Comparison of ENCODE assay signal across 1 cellular context in genomic region chr1:232950197-232950918, GRCh38.
TF ChIP-seq lines count a peak whose summit lies in the region.

A gene with protein sequence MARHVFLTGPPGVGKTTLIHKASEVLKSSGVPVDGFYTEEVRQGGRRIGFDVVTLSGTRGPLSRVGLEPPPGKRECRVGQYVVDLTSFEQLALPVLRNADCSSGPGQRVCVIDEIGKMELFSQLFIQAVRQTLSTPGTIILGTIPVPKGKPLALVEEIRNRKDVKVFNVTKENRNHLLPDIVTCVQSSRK (plus strand): TSS chr1:232950611. CDS start chr1:232950711, 100 bp downstream.

TF ChIP-seq in HEK293, 187 proteins besides CTCF, POLR2A, EP300 and RAD21 (continued from another document and continues in another):
- TF ChIP-seq ZNF214 (tag by site-specific recombination; IDR thresholded peaks at IDR 0.05; ENCODE audit: borderline replicate concordance) (no peak), ZNF792 (tag by site-specific recombination; IDR thresholded peaks at IDR 0.05) (no peak), ZNF148 (tag by site-specific recombination; IDR thresholded peaks at IDR 0.05; ENCODE audit: borderline replicate concordance) (no peak), ZNF221 (tag by site-specific recombination; IDR thresholded peaks at IDR 0.05; ENCODE audit: borderline replicate concordance) (no peak), ZNF354C (tag by site-specific recombination; IDR thresholded peaks at IDR 0.05; ENCODE audit: borderline replicate concordance, low read depth) (no peak), ZNF174 (tag by site-specific recombination; IDR thresholded peaks at IDR 0.05) (no peak), ZNF404 (tag by site-specific recombination; IDR thresholded peaks at IDR 0.05) (no peak), ZNF677 (tag by site-specific recombination; IDR thresholded peaks at IDR 0.05) (no peak), YY1 (tag by site-specific recombination; IDR thresholded peaks at IDR 0.05) (peak; percentile 79), ZNF777 (tag by site-specific recombination; IDR thresholded peaks at IDR 0.05; ENCODE audit: borderline replicate concordance) (no peak), BCL11A (tag by site-specific recombination; IDR thresholded peaks at IDR 0.05; ENCODE audit: low read depth) (peak; percentile 95), ZNF529 (tag by site-specific recombination; IDR thresholded peaks at IDR 0.05; ENCODE audit: insufficient replicate concordance) (no peak), ZNF555 (tag by site-specific recombination; conservative IDR thresholded peaks at IDR 0.05) (no peak), KLF8 (tag by site-specific recombination; IDR thresholded peaks at IDR 0.05) (peak; percentile 58), ZNF341 (tag by site-specific recombination; IDR thresholded peaks at IDR 0.05; ENCODE audit: low read depth) (no peak), SALL2 (tag by site-specific recombination; IDR thresholded peaks at IDR 0.05; ENCODE audit: borderline replicate concordance) (no peak), ZNF549 (tag by site-specific recombination; IDR thresholded peaks at IDR 0.05) (no peak), KLF9 (tag by site-specific recombination; IDR thresholded peaks at IDR 0.05; ENCODE audit: low read depth) (peak; percentile 95), HOXA7 (CRISPR knock-in tag; IDR thresholded peaks at IDR 0.05; ENCODE audit: borderline replicate concordance) (no peak), ZNF155 (tag by site-specific recombination; IDR thresholded peaks at IDR 0.05) (no peak), ZNF132 (tag by site-specific recombination; IDR thresholded peaks at IDR 0.05; ENCODE audit: borderline replicate concordance) (no peak), RBAK (tag by site-specific recombination; IDR thresholded peaks at IDR 0.05) (no peak), ZNF138 (tag by site-specific recombination; IDR thresholded peaks at IDR 0.05; ENCODE audit: borderline replicate concordance) (no peak), AEBP2 (tag by site-specific recombination; IDR thresholded peaks at IDR 0.05; ENCODE audit: borderline replicate concordance) (no peak), ZNF571 (tag by site-specific recombination; IDR thresholded peaks at IDR 0.05) (no peak), ZBTB1 (tag by site-specific recombination; IDR thresholded peaks at IDR 0.05) (no peak), GLIS2 (tag by site-specific recombination; IDR thresholded peaks at IDR 0.05) (peak; percentile 83), SCRT1 (tag by site-specific recombination; IDR thresholded peaks at IDR 0.05; ENCODE audit: borderline replicate concordance) (no peak), ZNF311 (tag by site-specific recombination; IDR thresholded peaks at IDR 0.05; ENCODE audit: borderline replicate concordance) (no peak), SP7 (tag by site-specific recombination; IDR thresholded peaks at IDR 0.05) (peak; percentile 70), TCF7L2 (IDR thresholded peaks at IDR 0.05; ENCODE audit: borderline replicate concordance, low read depth, low read length) (no peak), ZNF2 (tag by site-specific recombination; IDR thresholded peaks at IDR 0.05) (no peak; the same call in 1 of the 2 replicates), ZNF768 (tag by site-specific recombination; IDR thresholded peaks at IDR 0.05) (no peak), ZNF223 (tag by site-specific recombination; IDR thresholded peaks at IDR 0.05) (no peak), ZNF664 (tag by site-specific recombination; IDR thresholded peaks at IDR 0.05) (no peak), KLF1 (tag by site-specific recombination; IDR thresholded peaks at IDR 0.05) (peak; percentile 75), SCRT2 (tag by site-specific recombination; IDR thresholded peaks at IDR 0.05) (no peak), GLI2 (tag by site-specific recombination; IDR thresholded peaks at IDR 0.05; ENCODE audit: borderline replicate concordance, low read depth) (no peak), ZFP41 (tag by site-specific recombination; IDR thresholded peaks at IDR 0.05; ENCODE audit: borderline replicate concordance) (no peak), ZSCAN16 (tag by site-specific recombination; IDR thresholded peaks at IDR 0.05) (no peak), OVOL3 (tag by site-specific recombination; IDR thresholded peaks at IDR 0.05) (no peak), WT1 (tag by site-specific recombination; IDR thresholded peaks at IDR 0.05) (0 out of 2 replicates have a peak, but pooled peaks have one; percentile 9)
- TF ChIP-seq, protein P1, sequence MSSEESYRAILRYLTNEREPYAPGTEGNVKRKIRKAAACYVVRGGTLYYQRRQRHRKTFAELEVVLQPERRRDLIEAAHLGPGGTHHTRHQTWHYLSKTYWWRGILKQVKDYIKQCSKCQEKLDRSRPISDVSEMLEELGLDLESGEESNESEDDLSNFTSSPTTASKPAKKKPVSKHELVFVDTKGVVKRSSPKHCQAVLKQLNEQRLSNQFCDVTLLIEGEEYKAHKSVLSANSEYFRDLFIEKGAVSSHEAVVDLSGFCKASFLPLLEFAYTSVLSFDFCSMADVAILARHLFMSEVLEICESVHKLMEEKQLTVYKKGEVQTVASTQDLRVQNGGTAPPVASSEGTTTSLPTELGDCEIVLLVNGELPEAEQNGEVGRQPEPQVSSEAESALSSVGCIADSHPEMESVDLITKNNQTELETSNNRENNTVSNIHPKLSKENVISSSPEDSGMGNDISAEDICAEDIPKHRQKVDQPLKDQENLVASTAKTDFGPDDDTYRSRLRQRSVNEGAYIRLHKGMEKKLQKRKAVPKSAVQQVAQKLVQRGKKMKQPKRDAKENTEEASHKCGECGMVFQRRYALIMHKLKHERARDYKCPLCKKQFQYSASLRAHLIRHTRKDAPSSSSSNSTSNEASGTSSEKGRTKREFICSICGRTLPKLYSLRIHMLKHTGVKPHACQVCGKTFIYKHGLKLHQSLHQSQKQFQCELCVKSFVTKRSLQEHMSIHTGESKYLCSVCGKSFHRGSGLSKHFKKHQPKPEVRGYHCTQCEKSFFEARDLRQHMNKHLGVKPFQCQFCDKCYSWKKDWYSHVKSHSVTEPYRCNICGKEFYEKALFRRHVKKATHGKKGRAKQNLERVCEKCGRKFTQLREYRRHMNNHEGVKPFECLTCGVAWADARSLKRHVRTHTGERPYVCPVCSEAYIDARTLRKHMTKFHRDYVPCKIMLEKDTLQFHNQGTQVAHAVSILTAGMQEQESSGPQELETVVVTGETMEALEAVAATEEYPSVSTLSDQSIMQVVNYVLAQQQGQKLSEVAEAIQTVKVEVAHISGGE (tag by site-specific recombination; conservative IDR thresholded peaks at IDR 0.05; ENCODE audit: low read depth), result peak; percentile 36
- TF ChIP-seq, protein P2, sequence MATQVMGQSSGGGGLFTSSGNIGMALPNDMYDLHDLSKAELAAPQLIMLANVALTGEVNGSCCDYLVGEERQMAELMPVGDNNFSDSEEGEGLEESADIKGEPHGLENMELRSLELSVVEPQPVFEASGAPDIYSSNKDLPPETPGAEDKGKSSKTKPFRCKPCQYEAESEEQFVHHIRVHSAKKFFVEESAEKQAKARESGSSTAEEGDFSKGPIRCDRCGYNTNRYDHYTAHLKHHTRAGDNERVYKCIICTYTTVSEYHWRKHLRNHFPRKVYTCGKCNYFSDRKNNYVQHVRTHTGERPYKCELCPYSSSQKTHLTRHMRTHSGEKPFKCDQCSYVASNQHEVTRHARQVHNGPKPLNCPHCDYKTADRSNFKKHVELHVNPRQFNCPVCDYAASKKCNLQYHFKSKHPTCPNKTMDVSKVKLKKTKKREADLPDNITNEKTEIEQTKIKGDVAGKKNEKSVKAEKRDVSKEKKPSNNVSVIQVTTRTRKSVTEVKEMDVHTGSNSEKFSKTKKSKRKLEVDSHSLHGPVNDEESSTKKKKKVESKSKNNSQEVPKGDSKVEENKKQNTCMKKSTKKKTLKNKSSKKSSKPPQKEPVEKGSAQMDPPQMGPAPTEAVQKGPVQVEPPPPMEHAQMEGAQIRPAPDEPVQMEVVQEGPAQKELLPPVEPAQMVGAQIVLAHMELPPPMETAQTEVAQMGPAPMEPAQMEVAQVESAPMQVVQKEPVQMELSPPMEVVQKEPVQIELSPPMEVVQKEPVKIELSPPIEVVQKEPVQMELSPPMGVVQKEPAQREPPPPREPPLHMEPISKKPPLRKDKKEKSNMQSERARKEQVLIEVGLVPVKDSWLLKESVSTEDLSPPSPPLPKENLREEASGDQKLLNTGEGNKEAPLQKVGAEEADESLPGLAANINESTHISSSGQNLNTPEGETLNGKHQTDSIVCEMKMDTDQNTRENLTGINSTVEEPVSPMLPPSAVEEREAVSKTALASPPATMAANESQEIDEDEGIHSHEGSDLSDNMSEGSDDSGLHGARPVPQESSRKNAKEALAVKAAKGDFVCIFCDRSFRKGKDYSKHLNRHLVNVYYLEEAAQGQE (tag by site-specific recombination; IDR thresholded peaks at IDR 0.05), result no peak
- TF ChIP-seq, protein P3, sequence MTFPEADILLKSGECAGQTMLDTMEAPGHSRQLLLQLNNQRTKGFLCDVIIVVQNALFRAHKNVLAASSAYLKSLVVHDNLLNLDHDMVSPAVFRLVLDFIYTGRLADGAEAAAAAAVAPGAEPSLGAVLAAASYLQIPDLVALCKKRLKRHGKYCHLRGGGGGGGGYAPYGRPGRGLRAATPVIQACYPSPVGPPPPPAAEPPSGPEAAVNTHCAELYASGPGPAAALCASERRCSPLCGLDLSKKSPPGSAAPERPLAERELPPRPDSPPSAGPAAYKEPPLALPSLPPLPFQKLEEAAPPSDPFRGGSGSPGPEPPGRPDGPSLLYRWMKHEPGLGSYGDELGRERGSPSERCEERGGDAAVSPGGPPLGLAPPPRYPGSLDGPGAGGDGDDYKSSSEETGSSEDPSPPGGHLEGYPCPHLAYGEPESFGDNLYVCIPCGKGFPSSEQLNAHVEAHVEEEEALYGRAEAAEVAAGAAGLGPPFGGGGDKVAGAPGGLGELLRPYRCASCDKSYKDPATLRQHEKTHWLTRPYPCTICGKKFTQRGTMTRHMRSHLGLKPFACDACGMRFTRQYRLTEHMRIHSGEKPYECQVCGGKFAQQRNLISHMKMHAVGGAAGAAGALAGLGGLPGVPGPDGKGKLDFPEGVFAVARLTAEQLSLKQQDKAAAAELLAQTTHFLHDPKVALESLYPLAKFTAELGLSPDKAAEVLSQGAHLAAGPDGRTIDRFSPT (tag by site-specific recombination; IDR thresholded peaks at IDR 0.05), result no peak
- TF ChIP-seq, protein P4, sequence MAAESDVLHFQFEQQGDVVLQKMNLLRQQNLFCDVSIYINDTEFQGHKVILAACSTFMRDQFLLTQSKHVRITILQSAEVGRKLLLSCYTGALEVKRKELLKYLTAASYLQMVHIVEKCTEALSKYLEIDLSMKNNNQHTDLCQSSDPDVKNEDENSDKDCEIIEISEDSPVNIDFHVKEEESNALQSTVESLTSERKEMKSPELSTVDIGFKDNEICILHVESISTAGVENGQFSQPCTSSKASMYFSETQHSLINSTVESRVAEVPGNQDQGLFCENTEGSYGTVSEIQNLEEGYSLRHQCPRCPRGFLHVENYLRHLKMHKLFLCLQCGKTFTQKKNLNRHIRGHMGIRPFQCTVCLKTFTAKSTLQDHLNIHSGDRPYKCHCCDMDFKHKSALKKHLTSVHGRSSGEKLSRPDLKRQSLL (tag by site-specific recombination; IDR thresholded peaks at IDR 0.05), result no peak
- TF ChIP-seq, protein P5, sequence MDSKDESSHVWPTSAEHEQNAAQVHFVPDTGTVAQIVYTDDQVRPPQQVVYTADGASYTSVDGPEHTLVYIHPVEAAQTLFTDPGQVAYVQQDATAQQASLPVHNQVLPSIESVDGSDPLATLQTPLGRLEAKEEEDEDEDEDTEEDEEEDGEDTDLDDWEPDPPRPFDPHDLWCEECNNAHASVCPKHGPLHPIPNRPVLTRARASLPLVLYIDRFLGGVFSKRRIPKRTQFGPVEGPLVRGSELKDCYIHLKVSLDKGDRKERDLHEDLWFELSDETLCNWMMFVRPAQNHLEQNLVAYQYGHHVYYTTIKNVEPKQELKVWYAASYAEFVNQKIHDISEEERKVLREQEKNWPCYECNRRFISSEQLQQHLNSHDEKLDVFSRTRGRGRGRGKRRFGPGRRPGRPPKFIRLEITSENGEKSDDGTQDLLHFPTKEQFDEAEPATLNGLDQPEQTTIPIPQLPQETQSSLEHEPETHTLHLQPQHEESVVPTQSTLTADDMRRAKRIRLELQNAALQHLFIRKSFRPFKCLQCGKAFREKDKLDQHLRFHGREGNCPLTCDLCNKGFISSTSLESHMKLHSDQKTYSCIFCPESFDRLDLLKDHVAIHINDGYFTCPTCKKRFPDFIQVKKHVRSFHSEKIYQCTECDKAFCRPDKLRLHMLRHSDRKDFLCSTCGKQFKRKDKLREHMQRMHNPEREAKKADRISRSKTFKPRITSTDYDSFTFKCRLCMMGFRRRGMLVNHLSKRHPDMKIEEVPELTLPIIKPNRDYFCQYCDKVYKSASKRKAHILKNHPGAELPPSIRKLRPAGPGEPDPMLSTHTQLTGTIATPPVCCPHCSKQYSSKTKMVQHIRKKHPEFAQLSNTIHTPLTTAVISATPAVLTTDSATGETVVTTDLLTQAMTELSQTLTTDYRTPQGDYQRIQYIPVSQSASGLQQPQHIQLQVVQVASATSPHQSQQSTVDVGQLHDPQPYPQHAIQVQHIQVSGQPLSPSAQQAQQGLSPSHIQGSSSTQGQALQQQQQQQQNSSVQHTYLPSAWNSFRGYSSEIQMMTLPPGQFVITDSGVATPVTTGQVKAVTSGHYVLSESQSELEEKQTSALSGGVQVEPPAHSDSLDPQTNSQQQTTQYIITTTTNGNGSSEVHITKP (tag by site-specific recombination; IDR thresholded peaks at IDR 0.05), result no peak; the same call in 1 of the 2 replicates
